ENCODE assay signal across 12 cellular contexts in genomic region chr7:92648082-92648481, GRCh38. TPM values are rescaled to one million over a fixed set of nuclear protein-coding genes. Genes with fewer than 3 reads are reported as not detected.
DNase-seq lines count a peak whose midpoint lies in the region; ATAC-seq and TF ChIP-seq lines count a peak whose summit lies in the region.
"Had no signal": no experiment of that assay in that cellular context is flagged by ENCODE, and none has a peak within 500 bp of the region (broad histone marks: within the 10 kb centered on the region; RNA-seq: fewer than 3 reads in every experiment).

No MANE protein-coding gene starts in this region.

- TF ChIP-seq CTCF in type B pancreatic cell (conservative IDR thresholded peaks at IDR 0.05), result no peak

- H3K27ac Mint-ChIP-seq in activated CD4-positive, alpha-beta memory T cell treated with anti-CD3 and anti-CD28 coated beads, Interleukin-2, amount 10 ng/mL, durations not matched to agents 7 days and 5 days, result peak overlapping the region; percentile 60
- H3K27ac Mint-ChIP-seq in type B pancreatic cell, result peak overlapping the region; percentile 32

- H3K27me3 Mint-ChIP-seq in activated CD4-positive, alpha-beta memory T cell treated with anti-CD3 and anti-CD28 coated beads, Interleukin-2, amount 10 ng/mL, durations not matched to agents 7 days and 5 days, result no peaks in the 10 kb centered on the region
- H3K27me3 Mint-ChIP-seq in type B pancreatic cell, result no peaks in the 10 kb centered on the region

- H3K36me3 Mint-ChIP-seq in activated CD4-positive, alpha-beta memory T cell treated with anti-CD3 and anti-CD28 coated beads, Interleukin-2, amount 10 ng/mL, durations not matched to agents 7 days and 5 days (ENCODE audit: low read depth), result peaks cover 40% of the 10 kb centered on the region
- H3K36me3 Mint-ChIP-seq in type B pancreatic cell, result no peaks in the 10 kb centered on the region

- H3K4me3 Mint-ChIP-seq in activated CD4-positive, alpha-beta memory T cell treated with anti-CD3 and anti-CD28 coated beads, Interleukin-2, amount 10 ng/mL, durations not matched to agents 7 days and 5 days, result no peak overlapping the region
- no peak overlapping the region for H3K4me3 Mint-ChIP-seq in type B pancreatic cell

- CTCF ChIA-PET in activated CD4-positive, alpha-beta memory T cell treated with anti-CD3 and anti-CD28 coated beads, Interleukin-2, amount 10 ng/mL, durations not matched to agents 7 days and 5 days (lab: Charles Lee), result no interaction called here

- peaks cover 86% of the 10 kb centered on the region for H3K4me1 Mint-ChIP-seq in activated CD4-positive, alpha-beta memory T cell treated with anti-CD3 and anti-CD28 coated beads, Interleukin-2, amount 10 ng/mL, durations not matched to agents 7 days and 5 days
- peaks cover 6% of the 10 kb centered on the region for H3K4me1 Mint-ChIP-seq in type B pancreatic cell (ENCODE audit: unreplicated experiment)

- no peaks in the 10 kb centered on the region for H3K9me3 Mint-ChIP-seq in activated CD4-positive, alpha-beta memory T cell treated with anti-CD3 and anti-CD28 coated beads, Interleukin-2, amount 10 ng/mL, durations not matched to agents 7 days and 5 days
- no peaks in the 10 kb centered on the region for H3K9me3 Mint-ChIP-seq in type B pancreatic cell

- ATAC-seq in HG02970 (IDR thresholded peaks at IDR 0.05; ENCODE audit: low FRiP score, unreplicated experiment) (peak; percentile 49), GM19328 (IDR thresholded peaks at IDR 0.05; ENCODE audit: unreplicated experiment) (no peak)
- ATAC-seq: left lung had no signal

- POLR2A ChIA-PET in activated CD4-positive, alpha-beta memory T cell treated with anti-CD3 and anti-CD28 coated beads, Interleukin-2, amount 10 ng/mL, durations not matched to agents 7 days and 5 days (lab: Charles Lee), result interaction anchor here (1.0 to 3.5 kb wide), 4 partner anchors 15 to 184 kb away, joined by 3 to 17 read pairs (median 4); no protein-coding TSS in a partner anchor

- DNase-seq in stimulated activated CD4-positive, alpha-beta T cell treated with anti-CD3 and anti-CD28 coated beads, Interleukin-4, amount 100 ng/mL, for 24 hours, result peak; percentile 27
- no peak for DNase-seq in stimulated activated CD4-positive, alpha-beta T cell treated with anti-CD3 and anti-CD28 coated beads, Interleukin-2, amount 100 ng/mL, for 24 hours
- DNase-seq in activated CD4-positive, alpha-beta memory T cell treated with anti-CD3 and anti-CD28 coated beads, Interleukin-2, amount 10 ng/mL, durations not matched to agents 7 days and 5 days, result no peak
- DNase-seq in type B pancreatic cell (ENCODE audit: extremely low spot score, unreplicated experiment), result no peak
- no peak for DNase-seq in SIG-M5 (lab: John Stamatoyannopoulos, UW)
- no peak for DNase-seq in NOMO-1 treated with dmso at 0.1 percent for 144 hours (lab: John Stamatoyannopoulos, UW; ENCODE audit: unreplicated experiment)
- DNase-seq: activated effector memory CD4-positive, alpha-beta T cell treated with anti-CD3 and anti-CD28 coated beads, Interleukin-2, amount 50 U/mL, for 16 hours; erythroblast; left lung; MM.1S had no signal

RNA-seq across cellular contexts. Expression of gene FAM133B, which starts 57.9 kb away (rescaled TPM):
- total RNA-seq in activated CD4-positive, alpha-beta memory T cell treated with anti-CD3 and anti-CD28 coated beads, Interleukin-2, amount 10 ng/mL, durations not matched to agents 7 days and 5 days, result 10 to 100 TPM; 23.4 to 25.5 TPM
- 24.6 and 29.1 TPM in 2 replicates for total RNA-seq in type B pancreatic cell (ENCODE audit: low replicate concordance)
